Comparison of ENCODE assay signal across 3 cellular contexts in genomic region chr6:31976065-31976464, GRCh38. TPM values are rescaled to one million over a fixed set of nuclear protein-coding genes. Genes with fewer than 3 reads are reported as not detected.
"Had no signal": no experiment of that assay in that cellular context is flagged by ENCODE, and none has a peak within 500 bp of the region (broad histone marks: within the 10 kb centered on the region; RNA-seq: fewer than 3 reads in every experiment).

No MANE protein-coding gene starts in this region.

RNA-seq across cellular contexts. Expression of gene CFB, which starts 30.2 kb away (rescaled TPM):
- total RNA-seq: GM23338, H1 had no signal
- polyA plus RNA-seq: IgD-negative memory B cell had no signal
